22 cellular contexts compared by ENCODE assay signal in genomic region chr13:47188802-47189201, GRCh38.
DNase-seq lines count a peak whose midpoint lies in the region; ATAC-seq and TF ChIP-seq lines count a peak whose summit lies in the region.
"Had no signal": no experiment of that assay in that cellular context is flagged by ENCODE, and none has a peak within 500 bp of the region (broad histone marks: within the 10 kb centered on the region; RNA-seq: fewer than 3 reads in every experiment).

No MANE protein-coding gene starts in this region.

- no peaks in the 10 kb centered on the region for H3K27me3 ChIP-seq in mammary epithelial cell (ENCODE audit: insufficient read depth, low read length)
- H3K27me3 ChIP-seq: BLaER1 treated with 17β-estradiol and CSF1 and Interleukin-3, amounts not matched to agents 10 nM and 100 nM had no signal

- H3K79me2 ChIP-seq in mammary epithelial cell (ENCODE audit: insufficient read depth, low read length), result no peaks in the 10 kb centered on the region

- no peaks in the 10 kb centered on the region for H3K36me3 Mint-ChIP-seq in HFFc6 (ENCODE audit: low read depth)
- no peaks in the 10 kb centered on the region for H3K36me3 Mint-ChIP-seq in stimulated activated effector memory CD8-positive, alpha-beta T cell treated with anti-CD3 and anti-CD28 coated beads, Interleukin-12 subunit alpha, Interleukin-12 subunit beta, amount 100 ng/mL, for 72 hours
- H3K36me3 Mint-ChIP-seq: activated naive CD8-positive, alpha-beta T cell had no signal

- H3K36me3 ChIP-seq in mammary epithelial cell (ENCODE audit: insufficient read depth, low read length), result no peaks in the 10 kb centered on the region
- H3K36me3 ChIP-seq: BLaER1 treated with 17β-estradiol and CSF1 and Interleukin-3, amounts not matched to agents 10 nM and 100 nM; thoracic aorta; WERI-Rb-1 had no signal

- no peak overlapping the region for H2AFZ ChIP-seq in mammary epithelial cell (ENCODE audit: low read depth, low read length)

- in situ Hi-C loops in mammary epithelial cell (cut with MboI; ENCODE audit: low sequenced_read_pairs in 2 of 2), result no loop called here

- no peaks in the 10 kb centered on the region for H3K4me1 ChIP-seq in mammary epithelial cell (ENCODE audit: insufficient read depth, low read length)
- H3K4me1 ChIP-seq: BLaER1 treated with 17β-estradiol and CSF1 and Interleukin-3, amounts not matched to agents 10 nM and 100 nM had no signal

- H3K27ac Mint-ChIP-seq in HFFc6, result no peak overlapping the region; the same call in 1 of the 2 replicates
- no peak overlapping the region for H3K27ac Mint-ChIP-seq in stimulated activated effector memory CD8-positive, alpha-beta T cell treated with anti-CD3 and anti-CD28 coated beads, Interleukin-12 subunit alpha, Interleukin-12 subunit beta, amount 100 ng/mL, for 72 hours
- H3K27ac Mint-ChIP-seq: activated CD4-positive, alpha-beta memory T cell treated with anti-CD3 and anti-CD28 coated beads, Interleukin-2, amount 10 ng/mL, durations not matched to agents 7 days and 5 days; activated naive CD8-positive, alpha-beta T cell had no signal

- no peak for ATAC-seq in stimulated activated effector memory CD8-positive, alpha-beta T cell treated with anti-CD3 and anti-CD28 coated beads, Interleukin-12 subunit alpha, Interleukin-12 subunit beta, amount 100 ng/mL, for 72 hours
- ATAC-seq: activated T-cell treated with anti-CD3 and anti-CD28 coated beads, Interleukin-2, amount 50 U/mL, for 4 hours; esophagus mucosa; left colon had no signal

- H3K9me3 Mint-ChIP-seq in HFFc6, result no peaks in the 10 kb centered on the region; the same call in 1 of the 2 replicates
- no peaks in the 10 kb centered on the region for H3K9me3 Mint-ChIP-seq in stimulated activated effector memory CD8-positive, alpha-beta T cell treated with anti-CD3 and anti-CD28 coated beads, Interleukin-12 subunit alpha, Interleukin-12 subunit beta, amount 100 ng/mL, for 72 hours
- H3K9me3 Mint-ChIP-seq: activated CD4-positive, alpha-beta memory T cell treated with anti-CD3 and anti-CD28 coated beads, Interleukin-2, amount 10 ng/mL, durations not matched to agents 7 days and 5 days had no signal

- no peak overlapping the region for H3K4me2 ChIP-seq in mammary epithelial cell (ENCODE audit: insufficient read depth, low read depth, low read length)
- H3K4me2 ChIP-seq: BLaER1 treated with 17β-estradiol and CSF1 and Interleukin-3, amounts not matched to agents 10 nM and 100 nM had no signal

- H3K4me3 Mint-ChIP-seq in HFFc6, result no peak overlapping the region
- no peak overlapping the region for H3K4me3 Mint-ChIP-seq in stimulated activated effector memory CD8-positive, alpha-beta T cell treated with anti-CD3 and anti-CD28 coated beads, Interleukin-12 subunit alpha, Interleukin-12 subunit beta, amount 100 ng/mL, for 72 hours
- H3K4me3 Mint-ChIP-seq: activated CD4-positive, alpha-beta memory T cell treated with anti-CD3 and anti-CD28 coated beads, Interleukin-2, amount 10 ng/mL, durations not matched to agents 7 days and 5 days; activated naive CD8-positive, alpha-beta T cell; activated T-cell treated with anti-CD3 and anti-CD28 coated beads, Interleukin-2, amount 50 U/mL, for 4 hours had no signal

- 75% methylated on average over 3 of the region's 3 CpGs for WGBS in mammary epithelial cell (ENCODE audit: low coverage, missing lambda C conversion rate)

- no peaks in the 10 kb centered on the region for H4K20me1 ChIP-seq in mammary epithelial cell (ENCODE audit: insufficient read depth, low read length)
- H4K20me1 ChIP-seq: BLaER1 treated with 17β-estradiol and CSF1 and Interleukin-3, amounts not matched to agents 10 nM and 100 nM had no signal

- CTCF ChIA-PET in mammary epithelial cell (lab: Charles Lee; ENCODE audit: low non-redundant PET), result no interaction called here

- H3K9me3 ChIP-seq in mammary epithelial cell (replicated peaks; ENCODE audit: insufficient read depth, low read length), result no peaks in the 10 kb centered on the region
- H3K9me3 ChIP-seq: BLaER1 treated with 17β-estradiol and CSF1 and Interleukin-3, amounts not matched to agents 10 nM and 100 nM; thoracic aorta had no signal

- H3K9ac ChIP-seq in mammary epithelial cell (ENCODE audit: insufficient read depth, low read length), result no peak overlapping the region
- H3K9ac ChIP-seq: BLaER1 treated with 17β-estradiol and CSF1 and Interleukin-3, amounts not matched to agents 10 nM and 100 nM had no signal

- dilution Hi-C loops in mammary epithelial cell (cut with HindIII; ENCODE audit: low sequenced_read_pairs), result no loop called here

- no peak overlapping the region for H3K4me3 ChIP-seq in mammary epithelial cell (replicated peaks in 1 of 3; ENCODE audit: insufficient read depth in 1 of 3, low read depth in 2 of 3, low read length in 3 of 3)
- H3K4me3 ChIP-seq: BLaER1 treated with 17β-estradiol and CSF1 and Interleukin-3, amounts not matched to agents 10 nM and 100 nM; thoracic aorta had no signal

- no peaks in the 10 kb centered on the region for H3K27me3 Mint-ChIP-seq in HFFc6 (ENCODE audit: insufficient read depth)
- H3K27me3 Mint-ChIP-seq: activated CD4-positive, alpha-beta memory T cell treated with anti-CD3 and anti-CD28 coated beads, Interleukin-2, amount 10 ng/mL, durations not matched to agents 7 days and 5 days had no signal

- no peak for TF ChIP-seq CTCF in HFFc6 (IDR thresholded peaks at IDR 0.05)
- no peak for TF ChIP-seq CTCF in mammary epithelial cell (conservative IDR thresholded peaks at IDR 0.05 in 1 of 2, IDR thresholded peaks at IDR 0.05 in 1 of 2; ENCODE audit: extremely low read depth in 1 of 2, insufficient read depth in 1 of 2, low read depth in 1 of 2, low read length in 2 of 2)

- intact Hi-C loops in mammary epithelial cell (cut with micrococcal nuclease), result no loop called here

- no TSS peak for BruUV-seq in mammary epithelial cell (replicated peaks; lab: Mats Ljungman, UMichigan)

- H3K4me1 Mint-ChIP-seq in HFFc6 (ENCODE audit: low read depth), result peaks cover 29% of the 10 kb centered on the region; the same call in 1 of the 2 replicates
- H3K4me1 Mint-ChIP-seq in stimulated activated effector memory CD8-positive, alpha-beta T cell treated with anti-CD3 and anti-CD28 coated beads, Interleukin-12 subunit alpha, Interleukin-12 subunit beta, amount 100 ng/mL, for 72 hours, result no peaks in the 10 kb centered on the region
- H3K4me1 Mint-ChIP-seq: activated CD4-positive, alpha-beta memory T cell treated with anti-CD3 and anti-CD28 coated beads, Interleukin-2, amount 10 ng/mL, durations not matched to agents 7 days and 5 days had no signal

- H3K27ac ChIP-seq in mammary epithelial cell (ENCODE audit: insufficient read depth, low read depth, low read length), result no peak overlapping the region
- H3K27ac ChIP-seq: BLaER1 treated with 17β-estradiol and CSF1 and Interleukin-3, amounts not matched to agents 10 nM and 100 nM; thoracic aorta; WERI-Rb-1 had no signal

- DNase-seq in AG20443 (ENCODE audit: low spot score) (peak; percentile 74), HFFc6 (peak; percentile 50), mammary epithelial cell (peak; percentile 25), islet precursor cell (peak; percentile 68), iPS-NIHi11 (ENCODE audit: low spot score) (no peak), SKM-1 (lab: John Stamatoyannopoulos, UW; ENCODE audit: unreplicated experiment) (no peak), NCI-H526 treated with DMSO at 0.1 percent for 48 hours (lab: John Stamatoyannopoulos, UW) (no peak)
- DNase-seq in stimulated activated effector memory CD8-positive, alpha-beta T cell treated with anti-CD3 and anti-CD28 coated beads, Interleukin-12 subunit alpha, Interleukin-12 subunit beta, amount 100 ng/mL, for 72 hours (ENCODE audit: low spot score in 2 of 2), result no peak
- DNase-seq: activated CD4-positive, alpha-beta memory T cell treated with anti-CD3 and anti-CD28 coated beads, Interleukin-2, amount 10 ng/mL, durations not matched to agents 7 days and 5 days; activated T-cell treated with anti-CD3 and anti-CD28 coated beads, Interleukin-2, amount 50 U/mL, for 4 hours; DMS 273 treated with DMSO at 0.1 percent for 48 hours; H7; Karpas-422; left colon; occipital lobe; RPMI8226; stimulated activated CD4-positive, alpha-beta T cell treated with anti-CD3 and anti-CD28 coated beads, Interleukin-2, amount 100 ng/mL, for 48 hours; WERI-Rb-1 had no signal

Comparison
In these comparisons a context has a peak if more than half of its experiments do, and no peak if none do; other contexts are left out.
1. DNase-seq: peak in AG20443 (single experiment), HFFc6 (single experiment), mammary epithelial cell (single experiment) and islet precursor cell (single experiment); none in iPS-NIHi11 (single experiment), stimulated activated effector memory CD8-positive, alpha-beta T cell treated with anti-CD3 and anti-CD28 coated beads, Interleukin-12 subunit alpha, Interleukin-12 subunit beta, amount 100 ng/mL, for 72 hours (0 of 2), SKM-1 (single experiment) and NCI-H526 treated with DMSO at 0.1 percent for 48 hours (single experiment).